In genomic region chr17:42565523-42566214, GRCh38 we compare ENCODE assay signal across 8 cellular contexts.
DNase-seq lines count a peak whose midpoint lies in the region; ATAC-seq lines count a peak whose summit lies in the region.
"Had no signal": no experiment of that assay in that cellular context is flagged by ENCODE, and none has a peak within 500 bp of the region (broad histone marks: within the 10 kb centered on the region; RNA-seq: fewer than 3 reads in every experiment).

No MANE protein-coding gene starts in this region.

- H3K36me3 Mint-ChIP-seq in activated T-cell treated with anti-CD3 and anti-CD28 coated beads, Interleukin-2, amount 50 U/mL, for 24 hours (ENCODE audit: low read depth), result peaks cover 85% of the 10 kb centered on the region

- no peak for DNase-seq in activated T-cell treated with anti-CD3 and anti-CD28 coated beads, Interleukin-2, amount 50 U/mL, for 24 hours
- DNase-seq in activated T-cell treated with anti-CD3 and anti-CD28 coated beads for 4 hours (no peak), epithelial cell of prostate (ENCODE audit: low read depth, low spot score) (no peak), NCI-H524 treated with DMSO at 0.1 percent for 48 hours (lab: John Stamatoyannopoulos, UW) (no peak)
- DNase-seq: NCI-H1105, T-helper 1 cell had no signal

- no peaks in the 10 kb centered on the region for H3K9me3 ChIP-seq in subcutaneous abdominal adipose tissue (ENCODE audit: control insufficient read depth in 5 of 5, low read length in 5 of 5)

- H3K27ac Mint-ChIP-seq in activated T-cell treated with anti-CD3 and anti-CD28 coated beads, Interleukin-2, amount 50 U/mL, for 24 hours, result peak overlapping the region; percentile 98

- H3K4me3 ChIP-seq in subcutaneous abdominal adipose tissue (ENCODE audit: low read depth in 1 of 5, low read length in 5 of 5), result no peak overlapping the region

- H3K27me3 Mint-ChIP-seq in activated T-cell treated with anti-CD3 and anti-CD28 coated beads, Interleukin-2, amount 50 U/mL, for 24 hours, result no peaks in the 10 kb centered on the region

- H3K27ac ChIP-seq in epithelial cell of prostate (peak overlapping the region; percentile 85), subcutaneous abdominal adipose tissue (ENCODE audit: low read depth, low read length) (peak overlapping the region; percentile 91)

- H3K9ac ChIP-seq in subcutaneous abdominal adipose tissue (ENCODE audit: low read length in 5 of 5), result peak overlapping the region in 4 of 5 donors; percentile 44 to 89 (median 80)

- H3K9me3 Mint-ChIP-seq in activated T-cell treated with anti-CD3 and anti-CD28 coated beads, Interleukin-2, amount 50 U/mL, for 24 hours, result no peaks in the 10 kb centered on the region

- H3K36me3 ChIP-seq in subcutaneous abdominal adipose tissue (ENCODE audit: control insufficient read depth in 5 of 5, insufficient read depth in 5 of 5, low read length in 5 of 5), result peaks cover 0 to 48% (median 43%) of the 10 kb centered on the region in 5 donors

- no peak for ATAC-seq in GM18511 (IDR thresholded peaks at IDR 0.05; ENCODE audit: unreplicated experiment)

- peaks cover 12 to 72% (median 58%) of the 10 kb centered on the region in 5 donors for H3K4me1 ChIP-seq in subcutaneous abdominal adipose tissue (ENCODE audit: control insufficient read depth in 5 of 5, insufficient read depth in 5 of 5, low read length in 5 of 5)

- peak overlapping the region; percentile 95 for H3K4me3 Mint-ChIP-seq in activated T-cell treated with anti-CD3 and anti-CD28 coated beads, Interleukin-2, amount 50 U/mL, for 24 hours

- no peaks in the 10 kb centered on the region for H3K27me3 ChIP-seq in subcutaneous abdominal adipose tissue (ENCODE audit: control insufficient read depth in 5 of 5, insufficient read depth in 4 of 5, low read length in 5 of 5)

- H3K4me1 Mint-ChIP-seq in activated T-cell treated with anti-CD3 and anti-CD28 coated beads, Interleukin-2, amount 50 U/mL, for 24 hours (ENCODE audit: low read depth), result peaks cover 65% of the 10 kb centered on the region
